In genomic region chr11:65858354-65859133, GRCh38 we compare ENCODE assay signal across 8 cellular contexts. TPM values are rescaled to one million over a fixed set of nuclear protein-coding genes. Genes with fewer than 3 reads are reported as not detected.
DNase-seq lines count a peak whose midpoint lies in the region; ATAC-seq and TF ChIP-seq lines count a peak whose summit lies in the region.

No MANE protein-coding gene starts in this region.

- H3K9me3 ChIP-seq in duodenal mucosa (ENCODE audit: control insufficient read depth in 1 of 2, low read length in 2 of 2): no peaks in the 10 kb centered on the region

- H3K9me3 Mint-ChIP-seq in neural crest cell: no peaks in the 10 kb centered on the region

- peak overlapping the region; percentile 94 for H3K27ac ChIP-seq in duodenal mucosa (ENCODE audit: low read depth, low read length)

- H3K4me3 Mint-ChIP-seq in neural crest cell: peak overlapping the region; percentile 95

- peak overlapping the region; percentile 99 for H3K27ac Mint-ChIP-seq in neural crest cell (ENCODE audit: unreplicated experiment)

- H3K4me3 ChIP-seq in duodenal mucosa (ENCODE audit: low read depth in 1 of 2, low read length in 2 of 2): peak overlapping the region; percentile 92 to 96

- no peak for TF ChIP-seq CTCF in neural crest cell (conservative IDR thresholded peaks at IDR 0.05)
- TF ChIP-seq CTCF in GM10266 (IDR thresholded peaks at IDR 0.05; ENCODE audit: control insufficient read depth, insufficient read depth, low read depth, missing control alignments): no peak

- H3K27me3 Mint-ChIP-seq in neural crest cell (ENCODE audit: low read depth): peaks cover 21% of the 10 kb centered on the region

- peaks cover 40 to 48% of the 10 kb centered on the region in 2 donors for H3K4me1 ChIP-seq in duodenal mucosa (ENCODE audit: control insufficient read depth in 1 of 2, insufficient read depth in 2 of 2, low read length in 2 of 2)

- peak overlapping the region; percentile 82 to 87 for H3K9ac ChIP-seq in duodenal mucosa (ENCODE audit: low read depth in 1 of 2, low read length in 2 of 2)

- H3K36me3 Mint-ChIP-seq in neural crest cell (ENCODE audit: low read depth): peaks cover 31% of the 10 kb centered on the region

- ATAC-seq in GM18517 (IDR thresholded peaks at IDR 0.05; ENCODE audit: unreplicated experiment): no peak

- H3K36me3 ChIP-seq in duodenal mucosa (ENCODE audit: control insufficient read depth in 1 of 2, insufficient read depth in 2 of 2, low read length in 2 of 2): peaks cover 25 to 47% of the 10 kb centered on the region in 2 donors

- peaks cover 60% of the 10 kb centered on the region for H3K4me1 Mint-ChIP-seq in neural crest cell

- DNase-seq in DMS79 (lab: John Stamatoyannopoulos, UW) (peak; percentile 57), DMS79 treated with DMSO at 0.1 percent for 48 hours (lab: John Stamatoyannopoulos, UW) (no peak), NCI-H2196 treated with DMSO at 0.1 percent for 48 hours (lab: John Stamatoyannopoulos, UW; ENCODE audit: unreplicated experiment) (peak; percentile 51), neural crest cell (ENCODE audit: low read depth, low spot score) (no peak), GM10266 (ENCODE audit: extremely low spot score) (no peak), amygdala (lab: John Stamatoyannopoulos, UW) (no peak)

- H3K27me3 ChIP-seq in duodenal mucosa (ENCODE audit: control insufficient read depth in 1 of 2, insufficient read depth in 2 of 2, low read length in 2 of 2): no peaks in the 10 kb centered on the region

RNA-seq across cellular contexts. Expression of gene CFL1, which starts 0.6 kb away (rescaled TPM):
- 1,357 and 1,437 TPM in 2 replicates for total RNA-seq in neural crest cell

RNA-seq across cellular contexts. Expression of gene MUS81, which starts 1.7 kb away (rescaled TPM):
- total RNA-seq in neural crest cell: 63.8 and 73.5 TPM in 2 replicates

RNA-seq across cellular contexts. Expression of gene EFEMP2, which starts 14.1 kb away (rescaled TPM):
- total RNA-seq in neural crest cell: 36.0 and 38.0 TPM in 2 replicates

RNA-seq across cellular contexts. Expression of gene CTSW, which starts 21.1 kb away (rescaled TPM):
- total RNA-seq in neural crest cell: not detected in 2 replicates

RNA-seq across cellular contexts. Expression of gene SNX32, which starts 24.8 kb away (rescaled TPM):
- total RNA-seq in neural crest cell: 1.9 and 2.4 TPM in 2 replicates

Comparison
In these comparisons a context has a peak if more than half of its experiments do, and no peak if none do; other contexts are left out.
1. DNase-seq: peak in DMS79 (single experiment) and NCI-H2196 treated with DMSO at 0.1 percent for 48 hours (single experiment); none in DMS79 treated with DMSO at 0.1 percent for 48 hours (single experiment), neural crest cell (single experiment), GM10266 (single experiment) and amygdala (0 of 56).